In the genomic region with DNA sequence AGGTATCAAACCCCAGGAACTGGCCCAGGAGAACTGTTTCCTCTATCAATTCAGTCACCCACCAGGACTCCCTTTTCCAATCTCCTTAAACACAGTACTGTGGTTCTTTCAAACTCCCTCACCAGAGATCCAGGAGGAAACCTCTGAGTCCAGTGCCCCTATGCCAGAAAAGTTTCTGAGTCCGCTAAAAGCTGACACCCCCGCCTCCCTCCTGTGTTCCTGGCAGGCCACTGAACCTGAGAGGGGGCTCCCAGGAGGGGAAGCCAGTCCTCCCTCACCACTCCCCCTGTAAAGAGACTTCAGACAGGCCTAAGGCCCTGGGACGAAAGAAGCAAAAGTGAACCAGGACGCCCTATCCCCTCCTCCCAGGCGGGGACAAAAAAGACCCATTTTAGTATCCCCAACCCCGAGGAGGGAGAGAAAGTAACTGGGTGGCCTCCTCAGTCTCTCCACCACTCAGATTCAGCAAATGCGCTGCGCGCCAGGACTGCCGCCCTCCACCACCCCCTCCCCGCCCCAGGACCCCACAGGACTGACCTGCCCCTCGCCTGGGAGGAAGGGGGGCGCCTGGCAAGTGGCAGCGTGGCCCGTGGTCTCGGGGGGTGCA, we compare ENCODE assay signal across 8 cellular contexts. TPM values are rescaled to one million over a fixed set of nuclear protein-coding genes. Genes with fewer than 3 reads are reported as not detected.
A peak's percentile ranks its signal among the peaks of the same experiment; 100 is the strongest.
DNase-seq lines count a peak whose midpoint lies in the region; ATAC-seq and TF ChIP-seq lines count a peak whose summit lies in the region.

No MANE protein-coding gene starts in this region.

- H3K4me1 Mint-ChIP-seq in activated CD8-positive, alpha-beta memory T cell treated with anti-CD3 and anti-CD28 coated beads, Interleukin-2, amount 10 ng/mL, durations not matched to agents 7 days and 5 days, result peaks cover 23% of the 10 kb centered on the region

- H3K36me3 ChIP-seq in adrenal gland (replicated peaks in 1 of 2) (peaks cover 0 to 9% of the 10 kb centered on the region in 2 donors), prostate gland (no peaks in the 10 kb centered on the region)

- CTCF ChIA-PET in activated CD8-positive, alpha-beta memory T cell treated with anti-CD3 and anti-CD28 coated beads, Interleukin-2, amount 10 ng/mL, durations not matched to agents 7 days and 5 days (lab: Charles Lee), result interaction anchor here (1.2 to 4.0 kb wide), 5 partner anchors 10 to 165 kb away, joined by 5 to 11 read pairs (median 5); no protein-coding TSS in a partner anchor

- no peak for TF ChIP-seq POLR2A in adrenal gland (IDR thresholded peaks at IDR 0.05)
- no peak for TF ChIP-seq POLR2A in prostate gland (IDR thresholded peaks at IDR 0.05)

- peak overlapping the region; percentile 75 for H3K27ac Mint-ChIP-seq in activated CD8-positive, alpha-beta memory T cell treated with anti-CD3 and anti-CD28 coated beads, Interleukin-2, amount 10 ng/mL, durations not matched to agents 7 days and 5 days

- DNase-seq in activated CD8-positive, alpha-beta memory T cell treated with anti-CD3 and anti-CD28 coated beads, Interleukin-2, amount 10 ng/mL, durations not matched to agents 7 days and 5 days, result peak; percentile 44
- DNase-seq in activated CD8-positive, alpha-beta memory T cell treated with anti-CD3 and anti-CD28 coated beads, Interleukin-2, amount 50 U/mL, for 4 hours, result no peak
- DNase-seq in LHCN-M2 (ENCODE audit: low read depth) (peak; percentile 11), adrenal gland (peak in 3 of 7 donors; percentile 21 to 41 (median 30)), left ventricle myocardium superior (peak; percentile 47), prostate gland (ENCODE audit: low spot score) (peak; percentile 10)

- H3K27me3 Mint-ChIP-seq in activated CD8-positive, alpha-beta memory T cell treated with anti-CD3 and anti-CD28 coated beads, Interleukin-2, amount 10 ng/mL, durations not matched to agents 7 days and 5 days, result peaks cover 14% of the 10 kb centered on the region

- intact Hi-C loops in adrenal gland (cut with DNase I), result no loop called here
- intact Hi-C loops in left ventricle myocardium superior (cut with micrococcal nuclease), result no loop called here
- intact Hi-C loops in prostate gland (cut with DNase I), result no loop called here

- WGBS in adrenal gland, 4 donors, result 0 to 2% (median 1%) methylated on average over 2 to 16 of the region's 16 CpGs
- WGBS in prostate gland, result 5% methylated on average over 16 of the region's 16 CpGs

- TF ChIP-seq CTCF in adrenal gland (IDR thresholded peaks at IDR 0.05), result no peak
- TF ChIP-seq CTCF in prostate gland (IDR thresholded peaks at IDR 0.05), result no peak

- H3K4me3 Mint-ChIP-seq in activated CD8-positive, alpha-beta memory T cell treated with anti-CD3 and anti-CD28 coated beads, Interleukin-2, amount 10 ng/mL, durations not matched to agents 7 days and 5 days, result peak overlapping the region; percentile 80

- H3K9me3 Mint-ChIP-seq in activated CD8-positive, alpha-beta memory T cell treated with anti-CD3 and anti-CD28 coated beads, Interleukin-2, amount 10 ng/mL, durations not matched to agents 7 days and 5 days (ENCODE audit: low read depth), result no peaks in the 10 kb centered on the region

- no peaks in the 10 kb centered on the region for H3K27me3 ChIP-seq in adrenal gland
- no peaks in the 10 kb centered on the region for H3K27me3 ChIP-seq in prostate gland (replicated peaks; ENCODE audit: insufficient read depth)

- H3K9me3 ChIP-seq in adrenal gland (replicated peaks in 1 of 3), result no peaks in the 10 kb centered on the region
- H3K9me3 ChIP-seq in prostate gland, result no peaks in the 10 kb centered on the region

- peak overlapping the region; percentile 52 to 91 (median 79) for H3K27ac ChIP-seq in adrenal gland
- peak overlapping the region; percentile 84 to 90 for H3K27ac ChIP-seq in prostate gland

- H3K4me1 ChIP-seq in adrenal gland (replicated peaks in 1 of 2) (peaks cover 23 to 50% of the 10 kb centered on the region in 2 donors), prostate gland (replicated peaks) (peaks cover 8% of the 10 kb centered on the region)

- H3K4me3 ChIP-seq in adrenal gland (peak overlapping the region; percentile 61 to 93 (median 84)), prostate gland (peak overlapping the region; percentile 59 to 87)

- H3K36me3 Mint-ChIP-seq in activated CD8-positive, alpha-beta memory T cell treated with anti-CD3 and anti-CD28 coated beads, Interleukin-2, amount 10 ng/mL, durations not matched to agents 7 days and 5 days, result peaks cover 5% of the 10 kb centered on the region

- peak; percentile 9 for ATAC-seq in activated CD8-positive, alpha-beta memory T cell treated with anti-CD3 and anti-CD28 coated beads, Interleukin-2, amount 10 ng/mL, durations not matched to agents 7 days and 5 days
- peak; percentile 30 for ATAC-seq in left ventricle myocardium superior
- no peak for ATAC-seq in GM21825 (IDR thresholded peaks at IDR 0.05; ENCODE audit: unreplicated experiment)
- ATAC-seq in HG02970 (IDR thresholded peaks at IDR 0.05; ENCODE audit: low FRiP score, unreplicated experiment), result no peak

RNA-seq across cellular contexts. Expression of a gene that starts 0.6 kb away (rescaled TPM):
- 10 to 100 TPM; 13.3 to 16.7 TPM for total RNA-seq in activated CD8-positive, alpha-beta memory T cell treated with anti-CD3 and anti-CD28 coated beads, Interleukin-2, amount 10 ng/mL, durations not matched to agents 7 days and 5 days
- total RNA-seq in LHCN-M2 (2014; rRNA removed) (21.5 and 24.7 TPM in 2 replicates), adrenal gland (100 to 1,000 TPM in 1 of 8 donors, 10 to 100 TPM in 7; 21.3 to 127 (median 37.2) TPM), left ventricle myocardium superior (511 TPM), prostate gland (100 to 1,000 TPM in 1 of 2 donors, 10 to 100 TPM in 1; 20.3 to 114 TPM)
- 19.6 TPM for polyA plus RNA-seq in LHCN-M2 (2012)
- polyA plus RNA-seq in adrenal gland, result 100 to 1,000 TPM in 1 of 3 donors, 10 to 100 TPM in 1, 1 to 10 TPM in 1; 8.9 to 143 (median 11.1) TPM

RNA-seq across cellular contexts. Expression of a gene that starts 37.1 kb away (rescaled TPM):
- 10 to 100 TPM; 51.0 to 61.4 TPM for total RNA-seq in activated CD8-positive, alpha-beta memory T cell treated with anti-CD3 and anti-CD28 coated beads, Interleukin-2, amount 10 ng/mL, durations not matched to agents 7 days and 5 days
- total RNA-seq in LHCN-M2 (2014; rRNA removed) (24.9 and 29.3 TPM in 2 replicates), adrenal gland (10 to 100 TPM; 22.6 to 52.2 (median 30.9) TPM), left ventricle myocardium superior (14.5 TPM), prostate gland (10 to 100 TPM; 18.6 to 36.7 TPM)
- polyA plus RNA-seq in LHCN-M2 (2012), result 19.8 TPM
- 10 to 100 TPM in 2 of 3 donors, 1 to 10 TPM in 1; 4.2 to 16.2 (median 15.9) TPM for polyA plus RNA-seq in adrenal gland

RNA-seq across cellular contexts. Expression of a gene that starts 37.6 kb away (rescaled TPM):
- total RNA-seq in activated CD8-positive, alpha-beta memory T cell treated with anti-CD3 and anti-CD28 coated beads, Interleukin-2, amount 10 ng/mL, durations not matched to agents 7 days and 5 days, result under 1 TPM; 0.30 to 0.44 TPM
- total RNA-seq in LHCN-M2 (2014; rRNA removed), result not detected in 2 replicates
- 0.13 TPM for polyA plus RNA-seq in LHCN-M2 (2012)
- total RNA-seq in adrenal gland, result under 1 TPM in 5 of 8 donors, not detected in 3; 0.38 to 0.64 (median 0.52) TPM
- polyA plus RNA-seq in adrenal gland, result 1 to 10 TPM in 1 of 3 donors, under 1 TPM in 2; 0.07 to 1.8 (median 0.48) TPM
- 1.6 TPM for total RNA-seq in left ventricle myocardium superior
- total RNA-seq in prostate gland, result not detected

Comparison
In these comparisons a context has a peak if more than half of its experiments do, and no peak if none do; other contexts are left out.
1. ATAC-seq: peak in activated CD8-positive, alpha-beta memory T cell treated with anti-CD3 and anti-CD28 coated beads, Interleukin-2, amount 10 ng/mL, durations not matched to agents 7 days and 5 days (single experiment) and left ventricle myocardium superior (single experiment); none in GM21825 (single experiment) and HG02970 (single experiment).